Comparison of ENCODE assay signal across 1 cellular context in the genomic region with DNA sequence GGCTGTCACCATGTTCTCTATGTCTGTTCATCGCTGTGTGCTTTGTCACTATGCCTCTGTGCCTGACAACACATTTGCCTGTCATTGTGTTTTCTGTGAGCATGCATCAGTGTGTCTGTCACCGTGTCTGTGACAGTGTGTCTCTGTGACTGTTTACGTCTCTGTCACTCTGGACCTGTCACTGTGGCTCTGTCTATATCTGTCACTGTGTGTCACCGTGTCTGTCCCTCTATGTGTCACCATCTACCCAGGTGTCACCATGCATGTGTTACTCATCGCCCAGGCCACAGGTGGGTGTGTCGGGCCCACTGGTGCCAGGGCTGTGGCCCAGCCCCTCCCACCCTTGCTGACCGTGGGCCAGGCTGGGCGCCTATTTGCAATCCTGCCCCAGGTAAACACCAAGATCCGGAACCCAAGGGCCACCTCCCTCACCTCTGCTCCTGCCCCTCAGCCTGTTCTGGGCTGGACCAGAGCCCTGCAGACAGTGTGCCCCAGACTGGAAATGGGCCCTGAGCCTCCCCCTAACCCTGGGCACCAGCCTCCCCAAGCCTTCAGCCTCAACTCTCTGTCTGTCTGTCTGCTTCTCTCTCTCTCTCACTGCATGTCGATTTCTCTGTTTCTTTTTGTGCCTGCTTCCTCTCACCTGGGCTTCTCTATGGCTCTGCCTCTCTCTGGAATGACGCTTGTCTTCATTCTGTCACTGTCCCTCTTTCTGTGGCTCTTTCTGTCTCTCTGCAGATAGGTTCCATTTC.
A peak's percentile ranks its signal among the peaks of the same experiment; 100 is the strongest.
TF ChIP-seq lines count a peak whose summit lies in the region.

No MANE protein-coding gene starts in this region.

TF ChIP-seq in A549, 52 proteins besides CTCF, POLR2A, EP300 and RAD21 (continued from another document):
- TF ChIP-seq FOSL2 (IDR thresholded peaks at IDR 0.05), result no peak
- 0 out of 2 replicates have a peak, but pooled peaks have one; percentile 9 for TF ChIP-seq FOSL2 (CRISPR knock-in tag; IDR thresholded peaks at IDR 0.05)
- TF ChIP-seq, protein P1, sequence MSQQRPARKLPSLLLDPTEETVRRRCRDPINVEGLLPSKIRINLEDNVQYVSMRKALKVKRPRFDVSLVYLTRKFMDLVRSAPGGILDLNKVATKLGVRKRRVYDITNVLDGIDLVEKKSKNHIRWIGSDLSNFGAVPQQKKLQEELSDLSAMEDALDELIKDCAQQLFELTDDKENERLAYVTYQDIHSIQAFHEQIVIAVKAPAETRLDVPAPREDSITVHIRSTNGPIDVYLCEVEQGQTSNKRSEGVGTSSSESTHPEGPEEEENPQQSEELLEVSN (IDR thresholded peaks at IDR 0.05; ENCODE audit: borderline replicate concordance, low read depth), result no peak
